ENCODE assay signal across 19 cellular contexts in genomic region chr20:48552550-48552949, GRCh38.
A peak's percentile ranks its signal among the peaks of the same experiment; 100 is the strongest.
DNase-seq lines count a peak whose midpoint lies in the region; ATAC-seq, FAIRE-seq and TF ChIP-seq lines count a peak whose summit lies in the region.
"Had no signal": no experiment of that assay in that cellular context is flagged by ENCODE, and none has a peak within 500 bp of the region (broad histone marks: within the 10 kb centered on the region; RNA-seq: fewer than 3 reads in every experiment).

No MANE protein-coding gene starts in this region.

- POLR2A ChIA-PET in activated CD4-positive, alpha-beta memory T cell treated with anti-CD3 and anti-CD28 coated beads for 36 hours (lab: Charles Lee), result no interaction called here

- peak; percentile 15 for DNase-seq in natural killer cell treated with Interleukin-12 subunit alpha and Interleukin-12 subunit beta and Interleukin-15 and Interleukin-18, amount 100 ng/mL, for 72 hours (ENCODE audit: low spot score)
- no peak for DNase-seq in natural killer cell
- no peak for DNase-seq in HTR-8/SVneo (ENCODE audit: insufficient read length, low spot score)
- DNase-seq in urothelium cell line (ENCODE audit: low spot score), result no peak
- DNase-seq in activated CD4-positive, alpha-beta memory T cell treated with anti-CD3 and anti-CD28 coated beads for 36 hours, result no peak
- DNase-seq: AML-193; Caco-2; Calu3; CD4-positive, alpha-beta T cell; CD8-positive, alpha-beta T cell; DMS79 treated with DMSO at 0.1 percent for 48 hours; GF-D8 had no signal

- no peak for TF ChIP-seq CTCF in natural killer cell (IDR thresholded peaks at IDR 0.05)

- H3K4me1 Mint-ChIP-seq in natural killer cell treated with Interleukin-12 subunit alpha and Interleukin-12 subunit beta and Interleukin-15 and Interleukin-18, amount 100 ng/mL, for 72 hours (ENCODE audit: low read depth in 2 of 2), result no peaks in the 10 kb centered on the region
- H3K4me1 Mint-ChIP-seq in natural killer cell, result no peaks in the 10 kb centered on the region
- no peaks in the 10 kb centered on the region for H3K4me1 Mint-ChIP-seq in activated CD4-positive, alpha-beta memory T cell treated with anti-CD3 and anti-CD28 coated beads for 36 hours (ENCODE audit: low read depth)
- H3K4me1 Mint-ChIP-seq: B cell had no signal

- FAIRE-seq in HTR-8/SVneo (lab: Jason Lieb, UNC) (peak; percentile 76), urothelium cell line (lab: Jason Lieb, UNC) (peak; percentile 23)
- FAIRE-seq: A549, D721Med, G401.6, GM12891, GM19239 had no signal

- ATAC-seq in natural killer cell treated with Interleukin-12 subunit alpha and Interleukin-12 subunit beta and Interleukin-15 and Interleukin-18, amount 100 ng/mL, for 72 hours, result no peak
- no peak for ATAC-seq in natural killer cell
- ATAC-seq in HG03196 (IDR thresholded peaks at IDR 0.05; ENCODE audit: unreplicated experiment), result no peak
- ATAC-seq: A549; CD8-positive, alpha-beta T cell had no signal

- no peak overlapping the region for H3K27ac Mint-ChIP-seq in natural killer cell treated with Interleukin-12 subunit alpha and Interleukin-12 subunit beta and Interleukin-15 and Interleukin-18, amount 100 ng/mL, for 72 hours
- no peak overlapping the region for H3K27ac Mint-ChIP-seq in natural killer cell
- H3K27ac Mint-ChIP-seq in activated CD4-positive, alpha-beta memory T cell treated with anti-CD3 and anti-CD28 coated beads for 36 hours, result no peak overlapping the region
- H3K27ac Mint-ChIP-seq: B cell; CD4-positive, alpha-beta T cell; CD8-positive, alpha-beta T cell had no signal

- H3K27me3 Mint-ChIP-seq in natural killer cell treated with Interleukin-12 subunit alpha and Interleukin-12 subunit beta and Interleukin-15 and Interleukin-18, amount 100 ng/mL, for 72 hours, result peaks cover 20 to 30% of the 10 kb centered on the region in 2 donors
- H3K27me3 Mint-ChIP-seq in natural killer cell (ENCODE audit: low read depth in 2 of 2), result peaks cover 8 to 13% of the 10 kb centered on the region in 2 donors
- peaks cover 3% of the 10 kb centered on the region for H3K27me3 Mint-ChIP-seq in activated CD4-positive, alpha-beta memory T cell treated with anti-CD3 and anti-CD28 coated beads for 36 hours

- CTCF ChIA-PET in activated CD4-positive, alpha-beta memory T cell treated with anti-CD3 and anti-CD28 coated beads for 36 hours (lab: Charles Lee), result no interaction called here

- no peaks in the 10 kb centered on the region for H3K36me3 Mint-ChIP-seq in natural killer cell treated with Interleukin-12 subunit alpha and Interleukin-12 subunit beta and Interleukin-15 and Interleukin-18, amount 100 ng/mL, for 72 hours
- no peaks in the 10 kb centered on the region for H3K36me3 Mint-ChIP-seq in natural killer cell
- no peaks in the 10 kb centered on the region for H3K36me3 Mint-ChIP-seq in activated CD4-positive, alpha-beta memory T cell treated with anti-CD3 and anti-CD28 coated beads for 36 hours
- H3K36me3 Mint-ChIP-seq: CD8-positive, alpha-beta T cell had no signal

- no peaks in the 10 kb centered on the region for H3K9me3 Mint-ChIP-seq in natural killer cell treated with Interleukin-12 subunit alpha and Interleukin-12 subunit beta and Interleukin-15 and Interleukin-18, amount 100 ng/mL, for 72 hours
- no peaks in the 10 kb centered on the region for H3K9me3 Mint-ChIP-seq in natural killer cell
- no peaks in the 10 kb centered on the region for H3K9me3 Mint-ChIP-seq in activated CD4-positive, alpha-beta memory T cell treated with anti-CD3 and anti-CD28 coated beads for 36 hours
- H3K9me3 Mint-ChIP-seq: CD4-positive, alpha-beta T cell; CD8-positive, alpha-beta T cell had no signal

- intact Hi-C loops in natural killer cell (cut with micrococcal nuclease), result no loop called here
- intact Hi-C loops in activated CD4-positive, alpha-beta memory T cell treated with anti-CD3 and anti-CD28 coated beads for 36 hours (cut with micrococcal nuclease), result no loop called here

- H3K4me3 Mint-ChIP-seq in natural killer cell treated with Interleukin-12 subunit alpha and Interleukin-12 subunit beta and Interleukin-15 and Interleukin-18, amount 100 ng/mL, for 72 hours, result no peak overlapping the region
- no peak overlapping the region for H3K4me3 Mint-ChIP-seq in natural killer cell
- no peak overlapping the region for H3K4me3 Mint-ChIP-seq in activated CD4-positive, alpha-beta memory T cell treated with anti-CD3 and anti-CD28 coated beads for 36 hours
- H3K4me3 Mint-ChIP-seq: B cell; CD4-positive, alpha-beta T cell; CD8-positive, alpha-beta T cell had no signal
